In genomic region chr7:72790709-72791060, GRCh38 we compare ENCODE assay signal across 8 cellular contexts. TPM values are rescaled to one million over a fixed set of nuclear protein-coding genes. Genes with fewer than 3 reads are reported as not detected.
DNase-seq lines count a peak whose midpoint lies in the region; ATAC-seq and TF ChIP-seq lines count a peak whose summit lies in the region.
"Not testable (repeated sequence)": the region's sequence is repeated elsewhere in the genome, so short reads cannot be mapped to it uniquely, and the experiment has no call there.

No MANE protein-coding gene starts in this region.

- H3K27ac Mint-ChIP-seq in glutamatergic neuron (ENCODE audit: unreplicated experiment) (peak overlapping the region; percentile 73), neural crest cell (ENCODE audit: unreplicated experiment) (peak overlapping the region; percentile 27)
- peak overlapping the region; percentile 63 for H3K27ac Mint-ChIP-seq in stimulated activated effector memory CD8-positive, alpha-beta T cell treated with anti-CD3 and anti-CD28 coated beads, Interleukin-12 subunit alpha, Interleukin-12 subunit beta, amount 100 ng/mL, for 72 hours

- in situ Hi-C loops in gastrocnemius medialis (cut with MboI; ENCODE audit: low sequenced_read_pairs in 4 of 4), result not testable (repeated sequence)

- H3K4me1 Mint-ChIP-seq in glutamatergic neuron (ENCODE audit: low read depth, unreplicated experiment); neural crest cell; stimulated activated effector memory CD8-positive, alpha-beta T cell treated with anti-CD3 and anti-CD28 coated beads, Interleukin-12 subunit alpha, Interleukin-12 subunit beta, amount 100 ng/mL, for 72 hours: not testable (repeated sequence)

- intact Hi-C loops in heart left ventricle (cut with DNase I); left ventricle myocardium superior (cut with micrococcal nuclease); gastrocnemius medialis (cut with DNase I; ENCODE audit: low total_unique reads): not testable (repeated sequence)

- H3K9me3 Mint-ChIP-seq in glutamatergic neuron (ENCODE audit: unreplicated experiment); neural crest cell; stimulated activated effector memory CD8-positive, alpha-beta T cell treated with anti-CD3 and anti-CD28 coated beads, Interleukin-12 subunit alpha, Interleukin-12 subunit beta, amount 100 ng/mL, for 72 hours: not testable (repeated sequence)

- not testable (repeated sequence) for H3K27me3 Mint-ChIP-seq in glutamatergic neuron (ENCODE audit: unreplicated experiment); neural crest cell (ENCODE audit: low read depth)

- not testable (repeated sequence) for H3K36me3 ChIP-seq in SJCRH30, gastrocnemius medialis
- H3K36me3 ChIP-seq in heart left ventricle, result peaks cover 0 to 13% (median 0%) of the 10 kb centered on the region in 9 donors

- H3K9me3 ChIP-seq in SJCRH30 (replicated peaks); heart left ventricle; gastrocnemius medialis: not testable (repeated sequence)

- H3K27ac ChIP-seq in SJCRH30 (peak overlapping the region; percentile 65), gastrocnemius medialis (peak overlapping the region; percentile 76 to 82 (median 79))
- H3K27ac ChIP-seq in heart left ventricle, result not testable (repeated sequence)

- H3K36me3 Mint-ChIP-seq in glutamatergic neuron (ENCODE audit: unreplicated experiment); neural crest cell (ENCODE audit: low read depth): not testable (repeated sequence)
- H3K36me3 Mint-ChIP-seq in stimulated activated effector memory CD8-positive, alpha-beta T cell treated with anti-CD3 and anti-CD28 coated beads, Interleukin-12 subunit alpha, Interleukin-12 subunit beta, amount 100 ng/mL, for 72 hours, result peaks cover 17% of the 10 kb centered on the region

- DNase-seq in SJCRH30 (peak; percentile 40 to 50), myocyte (ENCODE audit: low read depth) (peak; percentile 39)
- not testable (repeated sequence) for DNase-seq in glutamatergic neuron; heart left ventricle; left ventricle myocardium superior; neural crest cell (ENCODE audit: low read depth, low spot score); gastrocnemius medialis; stimulated activated effector memory CD8-positive, alpha-beta T cell treated with anti-CD3 and anti-CD28 coated beads, Interleukin-12 subunit alpha, Interleukin-12 subunit beta, amount 100 ng/mL, for 72 hours (ENCODE audit: low spot score in 2 of 2)

- not testable (repeated sequence) for H3K4me1 ChIP-seq in SJCRH30, heart left ventricle, gastrocnemius medialis

- H3K4me3 Mint-ChIP-seq in glutamatergic neuron (ENCODE audit: unreplicated experiment), result peak overlapping the region; percentile 38
- H3K4me3 Mint-ChIP-seq in neural crest cell; stimulated activated effector memory CD8-positive, alpha-beta T cell treated with anti-CD3 and anti-CD28 coated beads, Interleukin-12 subunit alpha, Interleukin-12 subunit beta, amount 100 ng/mL, for 72 hours: not testable (repeated sequence)

- not testable (repeated sequence) for H3K27me3 ChIP-seq in SJCRH30, heart left ventricle, gastrocnemius medialis

- ATAC-seq in heart left ventricle (peak in 3 of 4 donors; percentile 16 to 30 (median 25)), left ventricle myocardium superior (peak; percentile 23), gastrocnemius medialis (peak in 1 of 2 donors; percentile 37)
- not testable (repeated sequence) for ATAC-seq in stimulated activated effector memory CD8-positive, alpha-beta T cell treated with anti-CD3 and anti-CD28 coated beads, Interleukin-12 subunit alpha, Interleukin-12 subunit beta, amount 100 ng/mL, for 72 hours

- TF ChIP-seq POLR2A in heart left ventricle (IDR thresholded peaks at IDR 0.05); gastrocnemius medialis (IDR thresholded peaks at IDR 0.05): not testable (repeated sequence)

- not testable (repeated sequence) for H3K4me3 ChIP-seq in SJCRH30, heart left ventricle, gastrocnemius medialis

- TF ChIP-seq CTCF in glutamatergic neuron (IDR thresholded peaks at IDR 0.05; ENCODE audit: partially characterized antibody, unreplicated experiment); heart left ventricle (IDR thresholded peaks at IDR 0.05); neural crest cell (conservative IDR thresholded peaks at IDR 0.05); gastrocnemius medialis (IDR thresholded peaks at IDR 0.05 in 4 of 5, conservative IDR thresholded peaks at IDR 0.05 in 1 of 5): not testable (repeated sequence)

- 39 to 71% (median 65%) methylated on average over 3 of the region's 3 CpGs for WGBS in heart left ventricle, 4 donors

RNA-seq across cellular contexts. Expression of gene TYW1B, which starts 37.3 kb away (rescaled TPM):
- 7.2 and 7.6 TPM in 2 replicates for total RNA-seq in SJCRH30 (2014; rRNA removed; shearing (Covaris generic))
- 5.0 TPM for total RNA-seq in glutamatergic neuron (ENCODE audit: unreplicated experiment)
- total RNA-seq in heart left ventricle, result 1 to 10 TPM in 8 of 9 donors, under 1 TPM in 1; 0.44 to 5.7 (median 1.9) TPM
- polyA plus RNA-seq in heart left ventricle, result 1 to 10 TPM; 1.0 to 1.6 TPM
- 2.8 TPM for total RNA-seq in left ventricle myocardium superior
- 3.2 and 4.4 TPM in 2 replicates for total RNA-seq in myocyte
- polyA plus RNA-seq in myocyte (2012), result 1.7 TPM
- 2.7 and 3.4 TPM in 2 replicates for total RNA-seq in neural crest cell
- total RNA-seq in gastrocnemius medialis, result 1 to 10 TPM; 2.5 to 6.0 (median 2.9) TPM
